Comparison of ENCODE assay signal across 28 cellular contexts in the genomic region with DNA sequence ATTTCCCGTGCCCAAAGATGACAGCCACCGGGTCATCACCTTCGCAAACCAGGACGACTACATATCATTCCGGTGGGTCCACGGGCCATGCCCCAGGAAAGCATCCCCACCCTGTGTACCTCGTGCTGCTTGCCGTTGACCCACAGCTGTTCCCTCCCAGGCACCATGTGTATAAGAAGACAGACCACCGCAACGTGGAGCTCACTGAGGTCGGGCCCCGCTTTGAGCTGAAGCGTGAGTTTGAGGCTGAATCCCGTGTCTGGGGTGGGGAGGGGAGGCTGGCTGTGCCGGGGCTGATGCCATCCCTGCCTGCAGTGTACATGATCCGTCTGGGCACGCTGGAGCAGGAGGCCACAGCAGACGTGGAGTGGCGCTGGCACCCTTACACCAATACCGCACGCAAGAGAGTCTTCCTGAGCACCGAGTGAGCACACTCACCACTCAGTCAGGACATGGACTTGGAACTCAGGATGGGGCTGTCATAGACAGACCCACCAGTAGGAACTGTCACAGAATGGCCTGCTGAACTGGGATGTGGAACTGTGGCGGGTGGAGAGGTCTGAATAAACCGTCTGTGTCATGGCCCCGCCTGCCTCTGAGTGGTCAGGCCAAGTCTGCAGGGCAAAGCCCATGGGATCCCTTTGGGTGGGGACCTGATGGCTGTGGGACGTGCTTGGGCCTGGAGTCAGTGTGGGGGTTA. TPM values are rescaled to one million over a fixed set of nuclear protein-coding genes. Genes with fewer than 3 reads are reported as not detected.
DNase-seq lines count a peak whose midpoint lies in the region; ATAC-seq and TF ChIP-seq lines count a peak whose summit lies in the region.
"Had no signal": no experiment of that assay in that cellular context is flagged by ENCODE, and none has a peak within 500 bp of the region (broad histone marks: within the 10 kb centered on the region; RNA-seq: fewer than 3 reads in every experiment).

No MANE protein-coding gene starts in this region.

- H3K4me2 ChIP-seq in Karpas-422 (ENCODE audit: low read depth, low read length, poor library complexity, severe bottlenecking) (peak overlapping the region; percentile 73), neuronal stem cell (ENCODE audit: insufficient read depth, low read length, poor library complexity, severe bottlenecking) (no peak overlapping the region), MM.1S (ENCODE audit: low read depth, low read length) (no peak overlapping the region)

- peaks cover 54% of the 10 kb centered on the region for H3K4me1 Mint-ChIP-seq in activated naive CD4-positive, alpha-beta T cell treated with anti-CD3 and anti-CD28 coated beads for 36 hours (ENCODE audit: low read depth)
- peaks cover 30% of the 10 kb centered on the region for H3K4me1 Mint-ChIP-seq in brain

- H3K79me2 ChIP-seq in Karpas-422 (ENCODE audit: low read length): peaks cover 46% of the 10 kb centered on the region
- H3K79me2 ChIP-seq in MM.1S (ENCODE audit: low read length): peaks cover 40% of the 10 kb centered on the region

- H3K4me3 Mint-ChIP-seq in activated naive CD4-positive, alpha-beta T cell treated with anti-CD3 and anti-CD28 coated beads for 36 hours: no peak overlapping the region
- H3K4me3 Mint-ChIP-seq in brain: peak overlapping the region in 4 of 5 experiments; percentile 19 to 71 (median 47)

- H3K4ac ChIP-seq in neuronal stem cell (ENCODE audit: low read length): no peak overlapping the region

- intact Hi-C loops in activated naive CD4-positive, alpha-beta T cell treated with anti-CD3 and anti-CD28 coated beads for 36 hours (cut with micrococcal nuclease): no loop called here

- no peak overlapping the region for H2BK120ac ChIP-seq in neuronal stem cell (ENCODE audit: low read depth, low read length)

- H3K4me3 ChIP-seq in Karpas-422 (ENCODE audit: low read length) (peak overlapping the region; percentile 95), neuronal stem cell (ENCODE audit: low read length in 2 of 2) (no peak overlapping the region), MM.1S (ENCODE audit: low read length) (no peak overlapping the region), suprapubic skin (no peak overlapping the region)
- H3K4me3 ChIP-seq: adrenal gland, body of pancreas, HAP-1 had no signal

- no peak for TF ChIP-seq EP300 in suprapubic skin (IDR thresholded peaks at IDR 0.05)

- H3K36me3 ChIP-seq in Karpas-422 (ENCODE audit: insufficient read depth, low read length) (peaks cover 49% of the 10 kb centered on the region), neuronal stem cell (replicated peaks in 1 of 2; ENCODE audit: control insufficient read depth in 2 of 2, insufficient read depth in 2 of 2, low read length in 2 of 2) (peaks cover 33 to 49% of the 10 kb centered on the region in 2 donors), MM.1S (replicated peaks; ENCODE audit: insufficient read depth, low read length) (peaks cover 10% of the 10 kb centered on the region), suprapubic skin (peaks cover 48% of the 10 kb centered on the region)

- no peaks in the 10 kb centered on the region for H3K27me3 ChIP-seq in Karpas-422 (ENCODE audit: low read length)
- no peaks in the 10 kb centered on the region for H3K27me3 ChIP-seq in neuronal stem cell (ENCODE audit: control insufficient read depth in 3 of 3, insufficient read depth in 3 of 3, low read depth in 1 of 3, low read length in 3 of 3)
- no peaks in the 10 kb centered on the region for H3K27me3 ChIP-seq in MM.1S (replicated peaks; ENCODE audit: insufficient read depth, low read length)
- no peaks in the 10 kb centered on the region for H3K27me3 ChIP-seq in suprapubic skin
- H3K27me3 ChIP-seq: adrenal gland, body of pancreas had no signal

- H2AK5ac ChIP-seq in neuronal stem cell (ENCODE audit: low read depth, low read length): no peak overlapping the region

- no peak overlapping the region for H3K18ac ChIP-seq in neuronal stem cell (ENCODE audit: low read length)

- H3K27me3 Mint-ChIP-seq in activated naive CD4-positive, alpha-beta T cell treated with anti-CD3 and anti-CD28 coated beads for 36 hours (ENCODE audit: low read depth): no peaks in the 10 kb centered on the region
- peaks cover 18% of the 10 kb centered on the region for H3K27me3 Mint-ChIP-seq in brain
- H3K27me3 Mint-ChIP-seq: naive thymus-derived CD8-positive, alpha-beta T cell had no signal

- peak overlapping the region; percentile 65 for H3K14ac ChIP-seq in neuronal stem cell (ENCODE audit: low read length)

- no peak overlapping the region for H4K8ac ChIP-seq in neuronal stem cell (ENCODE audit: low read depth, low read length)

- H3K27ac Mint-ChIP-seq in activated naive CD4-positive, alpha-beta T cell treated with anti-CD3 and anti-CD28 coated beads for 36 hours: peak overlapping the region; percentile 31
- no peak overlapping the region for H3K27ac Mint-ChIP-seq in brain

- H3K23ac ChIP-seq in neuronal stem cell (ENCODE audit: low read depth, low read length, poor library complexity): peak overlapping the region; percentile 37

- H3K27ac ChIP-seq in Karpas-422 (ENCODE audit: low read length): peak overlapping the region; percentile 96
- H3K27ac ChIP-seq in neuronal stem cell (replicated peaks; ENCODE audit: low read length): no peak overlapping the region
- H3K27ac ChIP-seq in MM.1S (ENCODE audit: low read length): no peak overlapping the region
- no peak overlapping the region for H3K27ac ChIP-seq in suprapubic skin
- H3K27ac ChIP-seq: adrenal gland, body of pancreas, VCaP had no signal

- CTCF ChIA-PET in activated naive CD4-positive, alpha-beta T cell treated with anti-CD3 and anti-CD28 coated beads for 36 hours (lab: Charles Lee): no interaction called here

- no peak for ATAC-seq in HG02642 (IDR thresholded peaks at IDR 0.05; ENCODE audit: poor library complexity, unreplicated experiment)
- ATAC-seq: body of pancreas; naive thymus-derived CD8-positive, alpha-beta T cell; SK-N-SH treated with all-trans-retinoic acid at 6 μM for 48 hours had no signal

- no peak for DNase-seq in activated naive CD4-positive, alpha-beta T cell treated with anti-CD3 and anti-CD28 coated beads for 36 hours
- DNase-seq in activated naive CD4-positive, alpha-beta T cell treated with Interleukin-2 at 50 U/mL for 16 hours: no peak
- no peak for DNase-seq in Karpas-422
- no peak for DNase-seq in neuronal stem cell (ENCODE audit: low spot score)
- DNase-seq in MM.1S: no peak
- no peak for DNase-seq in suprapubic skin (ENCODE audit: low spot score in 2 of 2)
- DNase-seq: ACHN; activated CD4-positive, alpha-beta T cell treated with anti-CD3 and anti-CD28 coated beads, Interleukin-2, amount 50 U/mL, for 1 hour; activated CD8-positive, alpha-beta memory T cell treated with anti-CD3 and anti-CD28 coated beads, Interleukin-2, amount 50 U/mL, for 4 hours; activated effector memory CD4-positive, alpha-beta T cell treated with Interleukin-2 at 50 U/mL for 16 hours; body of pancreas; C1 segment of cervical spinal cord; KG1; midbrain; naive thymus-derived CD8-positive, alpha-beta T cell; NCI-H1436 treated with DMSO at 0.1 percent for 48 hours; NCI-H2107; NCI-H446; NCI-H82; small intestine; stimulated activated CD8-positive, alpha-beta memory T cell treated with anti-CD3 and anti-CD28 coated beads, Interleukin-4, amount 100 ng/mL, for 48 hours; trophoblast cell had no signal

- H2BK5ac ChIP-seq in neuronal stem cell (ENCODE audit: low read length): no peak overlapping the region

- H3K79me1 ChIP-seq in neuronal stem cell (ENCODE audit: low read depth, low read length): peaks cover 6% of the 10 kb centered on the region

- H3K9me2 ChIP-seq in Karpas-422 (replicated peaks; ENCODE audit: insufficient read depth, low read length): no peaks in the 10 kb centered on the region
- H3K9me2 ChIP-seq in MM.1S (replicated peaks; ENCODE audit: insufficient read depth, low read length): no peaks in the 10 kb centered on the region

- no peak overlapping the region for H4K91ac ChIP-seq in neuronal stem cell (ENCODE audit: low read depth, low read length, poor library complexity)

- H2BK12ac ChIP-seq in neuronal stem cell (ENCODE audit: low read length): no peak overlapping the region

- peaks cover 11% of the 10 kb centered on the region; the same call in 1 of the 2 replicates for H3F3A ChIP-seq in MM.1S (ENCODE audit: insufficient read depth, low read length)

- H3K4me1 ChIP-seq in Karpas-422 (ENCODE audit: low read length) (peaks cover 69% of the 10 kb centered on the region), neuronal stem cell (ENCODE audit: control insufficient read depth in 2 of 2, insufficient read depth in 1 of 2, low read depth in 1 of 2, low read length in 2 of 2) (peaks cover 3 to 4% of the 10 kb centered on the region in 2 donors), MM.1S (ENCODE audit: low read length) (no peaks in the 10 kb centered on the region), suprapubic skin (peaks cover 17% of the 10 kb centered on the region)

- H3K9me3 Mint-ChIP-seq in activated naive CD4-positive, alpha-beta T cell treated with anti-CD3 and anti-CD28 coated beads for 36 hours: no peaks in the 10 kb centered on the region
- no peaks in the 10 kb centered on the region for H3K9me3 Mint-ChIP-seq in brain
- H3K9me3 Mint-ChIP-seq: naive thymus-derived CD8-positive, alpha-beta T cell had no signal

- H4K20me1 ChIP-seq in Karpas-422 (ENCODE audit: insufficient read depth, low read depth, low read length): no peaks in the 10 kb centered on the region
- no peaks in the 10 kb centered on the region for H4K20me1 ChIP-seq in MM.1S (ENCODE audit: insufficient read depth, low read length)

- H2AFZ ChIP-seq in Karpas-422 (ENCODE audit: low read length): no peak overlapping the region
- no peak overlapping the region for H2AFZ ChIP-seq in neuronal stem cell (ENCODE audit: low read length)
- H2AFZ ChIP-seq in MM.1S (ENCODE audit: low read length): no peak overlapping the region

- peaks cover 48% of the 10 kb centered on the region for H3K36me3 Mint-ChIP-seq in activated naive CD4-positive, alpha-beta T cell treated with anti-CD3 and anti-CD28 coated beads for 36 hours (ENCODE audit: low read depth)
- peaks cover 50% of the 10 kb centered on the region for H3K36me3 Mint-ChIP-seq in brain

- H3K9ac ChIP-seq in Karpas-422 (ENCODE audit: low read length): peak overlapping the region; percentile 97
- H3K9ac ChIP-seq in neuronal stem cell (ENCODE audit: low read depth, low read length, poor library complexity): peak overlapping the region; percentile 56
- no peak overlapping the region for H3K9ac ChIP-seq in MM.1S (ENCODE audit: low read length)

- H3K9me3 ChIP-seq in Karpas-422 (ENCODE audit: low read length) (no peaks in the 10 kb centered on the region), neuronal stem cell (replicated peaks in 1 of 2; ENCODE audit: control insufficient read depth in 2 of 2, insufficient read depth in 1 of 2, low read depth in 1 of 2, low read length in 2 of 2) (peaks cover 0 to 1% of the 10 kb centered on the region in 2 donors), MM.1S (replicated peaks; ENCODE audit: insufficient read depth, low read length) (no peaks in the 10 kb centered on the region), suprapubic skin (no peaks in the 10 kb centered on the region)
- H3K9me3 ChIP-seq: adrenal gland, body of pancreas, HAP-1 had no signal

- no peak for TF ChIP-seq CTCF in brain (conservative IDR thresholded peaks at IDR 0.05)
- no peak for TF ChIP-seq CTCF in MM.1S (IDR thresholded peaks at IDR 0.05; ENCODE audit: low read length)
- no peak for TF ChIP-seq CTCF in suprapubic skin (IDR thresholded peaks at IDR 0.05)

- WGBS in neuronal stem cell (ENCODE audit: extremely low coverage in 2 of 2, insufficient read length in 2 of 2, insufficient replicate concordance in 1 of 2), 2 donors: no CpG with 5 or more reads among the region's 26 CpGs
- 90% methylated on average over 20 of the region's 26 CpGs for WGBS in suprapubic skin

- TF ChIP-seq POLR2A in suprapubic skin (IDR thresholded peaks at IDR 0.05): no peak

- H2BK15ac ChIP-seq in neuronal stem cell (ENCODE audit: low read length): no peak overlapping the region

RNA-seq across cellular contexts. Expression of a gene that starts 3.5 kb away (rescaled TPM):
- 100 to 1,000 TPM; 120 to 128 TPM for total RNA-seq in activated naive CD4-positive, alpha-beta T cell treated with anti-CD3 and anti-CD28 coated beads for 36 hours
- 233 and 379 TPM in 2 replicates for total RNA-seq in Karpas-422 (2014; rRNA removed; shearing (Covaris generic); ENCODE audit: low replicate concordance)
- polyA plus RNA-seq in brain (ENCODE audit: insufficient read depth, low read depth, low replicate concordance): 63.0 TPM
- 49.5 TPM for polyA plus RNA-seq in neuronal stem cell (2013, experiment 1 of 2)
- polyA plus RNA-seq in neuronal stem cell (2013, experiment 2 of 2): 45.4 TPM
- total RNA-seq in suprapubic skin: 100 to 1,000 TPM in 2 of 4 donors, 10 to 100 TPM in 2; 84.0 to 125 (median 98.8) TPM

RNA-seq across cellular contexts. Expression of a gene that starts 9.7 kb away (rescaled TPM):
- total RNA-seq in activated naive CD4-positive, alpha-beta T cell treated with anti-CD3 and anti-CD28 coated beads for 36 hours: 10 to 100 TPM; 24.7 to 25.3 TPM
- total RNA-seq in Karpas-422 (2014; rRNA removed; shearing (Covaris generic); ENCODE audit: low replicate concordance): 229 and 264 TPM in 2 replicates
- polyA plus RNA-seq in brain (ENCODE audit: insufficient read depth, low read depth, low replicate concordance): 55.9 TPM
- polyA plus RNA-seq in neuronal stem cell (2013, experiment 1 of 2): 24.7 TPM
- polyA plus RNA-seq in neuronal stem cell (2013, experiment 2 of 2): 25.2 TPM
- 10 to 100 TPM; 18.0 to 72.4 (median 28.4) TPM for total RNA-seq in suprapubic skin
